Comparison of ENCODE assay signal across 24 cellular contexts in genomic region chr11:95908826-95909225, GRCh38. TPM values are rescaled to one million over a fixed set of nuclear protein-coding genes. Genes with fewer than 3 reads are reported as not detected.
DNase-seq lines count a peak whose midpoint lies in the region; ATAC-seq and TF ChIP-seq lines count a peak whose summit lies in the region.
"Had no signal": no experiment of that assay in that cellular context is flagged by ENCODE, and none has a peak within 500 bp of the region (broad histone marks: within the 10 kb centered on the region; RNA-seq: fewer than 3 reads in every experiment).

No MANE protein-coding gene starts in this region.

- peak; percentile 2 for DNase-seq in A172 (ENCODE audit: low spot score)
- peak; percentile 43 for DNase-seq in LHCN-M2 (ENCODE audit: low read depth)
- no peak for DNase-seq in dorsolateral prefrontal cortex
- DNase-seq in mesenchymal stem cell = peak; percentile 17
- no peak for DNase-seq in 8988T
- DNase-seq in gastrocnemius medialis = no peak
- DNase-seq: activated CD4-positive, alpha-beta T cell treated with anti-CD3 and anti-CD28 coated beads for 4 hours; activated naive CD4-positive, alpha-beta T cell; activated T-cell treated with anti-CD3 and anti-CD28 coated beads, Interleukin-2, amount 50 U/mL, for 48 hours; BE2C; hypothalamus; NCI-H1105 treated with DMSO at 0.1 percent for 48 hours; NCI-H2029 treated with DMSO at 0.1 percent for 48 hours; NCI-H2227 treated with DMSO at 0.1 percent for 48 hours; NCI-H69; nephron progenitor cell; right lobe of liver; RPMI8226; stimulated activated naive CD4-positive, alpha-beta T cell treated with Interleukin-2 at 50 U/mL for 16 hours; T-helper 17 cell had no signal

- no peak overlapping the region for H3K4me2 ChIP-seq in mesenchymal stem cell (ENCODE audit: low read length, poor library complexity, severe bottlenecking)

- in situ Hi-C loops in gastrocnemius medialis (cut with MboI; ENCODE audit: low sequenced_read_pairs in 4 of 4) = no loop called here

- TF ChIP-seq POLR2A in gastrocnemius medialis (IDR thresholded peaks at IDR 0.05) = no peak

- no peak overlapping the region for H2BK15ac ChIP-seq in mesenchymal stem cell (ENCODE audit: low read depth, poor library complexity, severe bottlenecking)

- H2BK5ac ChIP-seq in mesenchymal stem cell (ENCODE audit: low read depth, low read length, poor library complexity, severe bottlenecking) = no peak overlapping the region

- no peak overlapping the region for H3K14ac ChIP-seq in mesenchymal stem cell (ENCODE audit: low read length in 2 of 2)

- intact Hi-C loops in dorsolateral prefrontal cortex (cut with DNase I) (no loop called here), gastrocnemius medialis (cut with DNase I; ENCODE audit: low total_unique reads) (no loop called here)

- no peak overlapping the region for H3K18ac ChIP-seq in mesenchymal stem cell (ENCODE audit: low read depth in 1 of 2, low read length in 2 of 2)

- H4K8ac ChIP-seq in mesenchymal stem cell (ENCODE audit: low read length) = no peak overlapping the region

- peaks cover 8% of the 10 kb centered on the region for H3K79me1 ChIP-seq in mesenchymal stem cell (replicated peaks; ENCODE audit: low read length, poor library complexity, severe bottlenecking)

- H3K4me1 ChIP-seq in mesenchymal stem cell (ENCODE audit: control insufficient read depth, insufficient read depth, low read depth, low read length) (no peaks in the 10 kb centered on the region), gastrocnemius medialis (peaks cover 0 to 22% of the 10 kb centered on the region in 2 donors)
- H3K4me1 ChIP-seq: BE2C, parathyroid adenoma, right lobe of liver had no signal

- H3K27me3 ChIP-seq in dorsolateral prefrontal cortex (no peaks in the 10 kb centered on the region), mesenchymal stem cell (ENCODE audit: control insufficient read depth in 1 of 2, insufficient read depth in 1 of 2, low read length in 2 of 2) (no peaks in the 10 kb centered on the region), gastrocnemius medialis (no peaks in the 10 kb centered on the region)
- H3K27me3 ChIP-seq: BE2C, right lobe of liver, tibial nerve had no signal

- no peak overlapping the region for H2AK5ac ChIP-seq in mesenchymal stem cell (ENCODE audit: low read length, severe bottlenecking)

- peak overlapping the region; percentile 85 for H3K9ac ChIP-seq in mesenchymal stem cell (ENCODE audit: low read length)
- H3K9ac ChIP-seq: parathyroid adenoma had no signal

- H3K9me3 ChIP-seq in mesenchymal stem cell (ENCODE audit: control insufficient read depth, low read length) (peaks cover 6% of the 10 kb centered on the region), gastrocnemius medialis (no peaks in the 10 kb centered on the region)
- H3K9me3 ChIP-seq: BE2C, right lobe of liver, tibial nerve had no signal

- H3K23ac ChIP-seq in mesenchymal stem cell (ENCODE audit: low read length in 2 of 2) = no peak overlapping the region

- peak overlapping the region in 57 of 59 donors; percentile 0 to 99 (median 88) for H3K27ac ChIP-seq in dorsolateral prefrontal cortex
- no peak overlapping the region for H3K27ac ChIP-seq in mesenchymal stem cell (ENCODE audit: low read length, poor library complexity, severe bottlenecking)
- H3K27ac ChIP-seq in gastrocnemius medialis = no peak overlapping the region
- H3K27ac ChIP-seq: parathyroid adenoma, right lobe of liver, tibial nerve had no signal

- no peak overlapping the region for H2BK12ac ChIP-seq in mesenchymal stem cell (ENCODE audit: low read length in 2 of 2)

- no peak overlapping the region for H2AFZ ChIP-seq in mesenchymal stem cell (ENCODE audit: low read depth, low read length)
- H2AFZ ChIP-seq: parathyroid adenoma had no signal

- no peak overlapping the region for H3K4ac ChIP-seq in mesenchymal stem cell (ENCODE audit: low read depth in 1 of 2, low read length in 2 of 2)

- TF ChIP-seq CTCF in dorsolateral prefrontal cortex (IDR thresholded peaks at IDR 0.05 in 54 of 56, conservative IDR thresholded peaks at IDR 0.05 in 2 of 56; ENCODE audit: low read depth in 1 of 56, partially characterized antibody in 56 of 56) (no peak), gastrocnemius medialis (IDR thresholded peaks at IDR 0.05 in 4 of 5, conservative IDR thresholded peaks at IDR 0.05 in 1 of 5) (no peak)

- no peak overlapping the region for H4K91ac ChIP-seq in mesenchymal stem cell (ENCODE audit: low read length)

- H3K36me3 ChIP-seq in mesenchymal stem cell (ENCODE audit: control insufficient read depth in 1 of 2, insufficient read depth in 2 of 2, low read depth in 1 of 2, low read length in 2 of 2) = no peaks in the 10 kb centered on the region
- H3K36me3 ChIP-seq in gastrocnemius medialis = no peaks in the 10 kb centered on the region
- H3K36me3 ChIP-seq: BE2C, right lobe of liver, tibial nerve had no signal

- H3K4me3 ChIP-seq in dorsolateral prefrontal cortex (peak overlapping the region in 32 of 59 donors; percentile 0 to 56 (median 42)), mesenchymal stem cell (ENCODE audit: insufficient read depth in 1 of 2, low read depth in 1 of 2, low read length in 2 of 2) (no peak overlapping the region), gastrocnemius medialis (no peak overlapping the region)
- H3K4me3 ChIP-seq: right lobe of liver, tibial nerve had no signal

- ATAC-seq in gastrocnemius medialis (no peak), HG03439 (IDR thresholded peaks at IDR 0.05; ENCODE audit: unreplicated experiment) (no peak), HG02884 (IDR thresholded peaks at IDR 0.05; ENCODE audit: unreplicated experiment) (no peak)
- ATAC-seq: right lobe of liver, T-helper 17 cell had no signal

- H2BK120ac ChIP-seq in mesenchymal stem cell (ENCODE audit: low read depth, low read length) = no peak overlapping the region

RNA-seq across cellular contexts. Expression of gene MTMR2, which starts 15.1 kb away (rescaled TPM):
- total RNA-seq in A172 (2014; rRNA removed; shearing (Covaris generic)) = 18.1 and 21.8 TPM in 2 replicates
- total RNA-seq in LHCN-M2 (2014; rRNA removed) (19.5 and 22.7 TPM in 2 replicates), dorsolateral prefrontal cortex (10 to 100 TPM; 30.2 to 76.1 (median 44.7) TPM), gastrocnemius medialis (1 to 10 TPM; 4.0 to 5.3 (median 4.5) TPM)
- polyA plus RNA-seq in LHCN-M2 (2012) = 17.9 TPM
- 28.6 TPM for polyA plus RNA-seq in mesenchymal stem cell (2013, experiment 1 of 2)
- 29.2 TPM for polyA plus RNA-seq in mesenchymal stem cell (2013, experiment 2 of 2)

Comparison
In these comparisons a context has a peak if more than half of its experiments do, and no peak if none do; other contexts are left out.
1. DNase-seq: peak in A172 (single experiment), LHCN-M2 (single experiment) and mesenchymal stem cell (single experiment); none in dorsolateral prefrontal cortex (0 of 10), 8988T (single experiment) and gastrocnemius medialis (0 of 2).
2. H3K27ac ChIP-seq: peak in dorsolateral prefrontal cortex (57 of 59); none in mesenchymal stem cell (single experiment) and gastrocnemius medialis (0 of 4).
3. H3K4me3 ChIP-seq: peak in dorsolateral prefrontal cortex (32 of 59); none in mesenchymal stem cell (0 of 2) and gastrocnemius medialis (0 of 4).